Comparison of ENCODE assay signal across 27 cellular contexts in the genomic region with DNA sequence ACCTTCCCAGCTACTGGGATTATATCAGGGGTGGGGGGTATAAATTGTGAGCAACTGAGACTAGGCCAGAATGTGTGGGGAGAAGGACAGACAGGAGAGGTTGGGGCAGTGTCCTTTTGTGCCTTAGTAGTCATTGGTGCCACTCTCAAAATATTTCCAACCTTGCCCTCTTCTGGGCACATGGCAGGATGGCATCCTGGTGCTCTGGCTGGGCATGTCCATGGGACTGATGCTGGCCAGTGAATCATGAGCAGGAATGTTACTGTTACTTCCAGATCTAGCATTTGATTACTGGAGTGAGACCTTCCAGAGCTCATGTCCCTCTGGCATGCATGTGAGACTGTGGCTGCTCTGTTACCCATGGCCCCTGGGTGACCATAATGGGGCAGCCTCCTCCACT.
A peak's percentile ranks its signal among the peaks of the same experiment; 100 is the strongest.
DNase-seq lines count a peak whose midpoint lies in the region; ATAC-seq, FAIRE-seq and TF ChIP-seq lines count a peak whose summit lies in the region.
"Had no signal": no experiment of that assay in that cellular context is flagged by ENCODE, and none has a peak within 500 bp of the region (broad histone marks: within the 10 kb centered on the region; RNA-seq: fewer than 3 reads in every experiment).

No MANE protein-coding gene starts in this region.

- no peaks in the 10 kb centered on the region for H3K4me1 ChIP-seq in Karpas-422 (ENCODE audit: low read length)
- H3K4me1 ChIP-seq: ascending aorta, lower lobe of right lung, sigmoid colon had no signal

- no peaks in the 10 kb centered on the region for H3K27me3 ChIP-seq in Karpas-422 (ENCODE audit: low read length)
- H3K27me3 ChIP-seq: ascending aorta had no signal

- no peak for ATAC-seq in HG02981 (IDR thresholded peaks at IDR 0.05; ENCODE audit: unreplicated experiment)
- ATAC-seq: lower lobe of right lung had no signal

- FAIRE-seq in RCC 7860 (lab: Jason Lieb, UNC): no peak
- FAIRE-seq: endometrium, frontal cortex, GM12891 had no signal

- H3K9ac ChIP-seq in Karpas-422 (ENCODE audit: low read length): no peak overlapping the region

- no peak overlapping the region for H3K4me2 ChIP-seq in Karpas-422 (ENCODE audit: low read depth, low read length, poor library complexity, severe bottlenecking)

- H3K4me3 ChIP-seq in Karpas-422 (ENCODE audit: low read length): no peak overlapping the region
- H3K4me3 ChIP-seq: ascending aorta, lower lobe of right lung, sigmoid colon had no signal

- H3K36me3 Mint-ChIP-seq in nephron progenitor cell (ENCODE audit: low read depth): no peaks in the 10 kb centered on the region
- H3K36me3 Mint-ChIP-seq: activated CD4-positive, alpha-beta memory T cell treated with anti-CD3 and anti-CD28 coated beads for 36 hours had no signal

- H3K27ac Mint-ChIP-seq in nephron progenitor cell: no peak overlapping the region
- H3K27ac Mint-ChIP-seq: activated CD4-positive, alpha-beta memory T cell treated with anti-CD3 and anti-CD28 coated beads for 36 hours; activated T-cell treated with anti-CD3 and anti-CD28 coated beads, Interleukin-2, amount 50 U/mL, for 24 hours; stimulated activated naive CD8-positive, alpha-beta T cell treated with anti-CD3 and anti-CD28 coated beads, Interleukin-15, Interleukin-2, amounts not matched to agents 100 ng/mL and 50 ng/mL, for 24 hours; T-helper 1 cell treated with Interleukin-12 subunit alpha and Interleukin-12 subunit beta and Interleukin-4 antibody, amounts not matched to agents 30 μg/mL and 1 μg/mL, for 36 hours had no signal

- H3K27ac ChIP-seq in Karpas-422 (ENCODE audit: low read length): no peak overlapping the region
- H3K27ac ChIP-seq: ascending aorta, lower lobe of right lung, sigmoid colon, WERI-Rb-1 had no signal

- TF ChIP-seq CTCF in nephron progenitor cell (IDR thresholded peaks at IDR 0.05): no peak

- peaks cover 16% of the 10 kb centered on the region for H3K27me3 Mint-ChIP-seq in nephron progenitor cell (ENCODE audit: low read depth, poor library complexity)

- no peaks in the 10 kb centered on the region for H4K20me1 ChIP-seq in Karpas-422 (ENCODE audit: insufficient read depth, low read depth, low read length)

- H3K9me2 ChIP-seq in Karpas-422 (replicated peaks; ENCODE audit: insufficient read depth, low read length): no peaks in the 10 kb centered on the region

- no peaks in the 10 kb centered on the region for H3K9me3 ChIP-seq in Karpas-422 (ENCODE audit: low read length)
- H3K9me3 ChIP-seq: ascending aorta, lower lobe of right lung, sigmoid colon had no signal

- H2AFZ ChIP-seq in Karpas-422 (ENCODE audit: low read length): no peak overlapping the region

- DNase-seq in 8988T: peak; percentile 19
- peak; percentile 36 for DNase-seq in EH (ENCODE audit: low read depth)
- peak; percentile 44 for DNase-seq in RCC 7860 (ENCODE audit: low spot score)
- peak; percentile 45 for DNase-seq in islet precursor cell
- no peak for DNase-seq in nephron progenitor cell
- no peak for DNase-seq in NCI-H2196 treated with DMSO at 0.1 percent for 48 hours (lab: John Stamatoyannopoulos, UW; ENCODE audit: unreplicated experiment)
- DNase-seq in Karpas-422: no peak
- DNase-seq: activated CD4-positive, alpha-beta memory T cell treated with anti-CD3 and anti-CD28 coated beads for 36 hours; activated naive CD4-positive, alpha-beta T cell treated with anti-CD3 and anti-CD28 coated beads, Interleukin-2, amount 50 U/mL, for 16 hours; activated T-cell treated with anti-CD3 and anti-CD28 coated beads, Interleukin-2, amount 50 U/mL, for 24 hours; AML-193; Calu3; IMR-90; lower lobe of right lung; NCI-H1694; NCI-H446; occipital lobe; SHP77; sigmoid colon; WERI-Rb-1 had no signal

- H3K36me3 ChIP-seq in Karpas-422 (ENCODE audit: insufficient read depth, low read length): no peaks in the 10 kb centered on the region
- H3K36me3 ChIP-seq: ascending aorta, lower lobe of right lung, sigmoid colon, WERI-Rb-1 had no signal

- H3K79me2 ChIP-seq in Karpas-422 (ENCODE audit: low read length): no peaks in the 10 kb centered on the region

- no peak overlapping the region for H3K4me3 Mint-ChIP-seq in nephron progenitor cell
- H3K4me3 Mint-ChIP-seq: activated CD4-positive, alpha-beta memory T cell treated with anti-CD3 and anti-CD28 coated beads for 36 hours; activated T-cell treated with anti-CD3 and anti-CD28 coated beads, Interleukin-2, amount 50 U/mL, for 24 hours; stimulated activated naive CD8-positive, alpha-beta T cell treated with anti-CD3 and anti-CD28 coated beads, Interleukin-15, Interleukin-2, amounts not matched to agents 100 ng/mL and 50 ng/mL, for 24 hours; T-helper 1 cell treated with Interleukin-12 subunit alpha and Interleukin-12 subunit beta and Interleukin-4 antibody, amounts not matched to agents 30 μg/mL and 1 μg/mL, for 36 hours had no signal

- no peaks in the 10 kb centered on the region for H3K4me1 Mint-ChIP-seq in nephron progenitor cell

- peaks cover 5% of the 10 kb centered on the region for H3K9me3 Mint-ChIP-seq in nephron progenitor cell
- H3K9me3 Mint-ChIP-seq: activated CD4-positive, alpha-beta memory T cell treated with anti-CD3 and anti-CD28 coated beads for 36 hours; activated T-cell treated with anti-CD3 and anti-CD28 coated beads, Interleukin-2, amount 50 U/mL, for 24 hours; stimulated activated naive CD8-positive, alpha-beta T cell treated with anti-CD3 and anti-CD28 coated beads, Interleukin-15, Interleukin-2, amounts not matched to agents 100 ng/mL and 50 ng/mL, for 24 hours; T-helper 1 cell treated with Interleukin-12 subunit alpha and Interleukin-12 subunit beta and Interleukin-4 antibody, amounts not matched to agents 30 μg/mL and 1 μg/mL, for 36 hours had no signal

Comparison
In these comparisons a context has a peak if more than half of its experiments do, and no peak if none do; other contexts are left out.
1. DNase-seq: peak in 8988T (single experiment), EH (single experiment), RCC 7860 (single experiment) and islet precursor cell (single experiment); none in nephron progenitor cell (single experiment), NCI-H2196 treated with DMSO at 0.1 percent for 48 hours (single experiment) and Karpas-422 (single experiment).